Comparison of ENCODE assay signal across 16 cellular contexts in the genomic region with DNA sequence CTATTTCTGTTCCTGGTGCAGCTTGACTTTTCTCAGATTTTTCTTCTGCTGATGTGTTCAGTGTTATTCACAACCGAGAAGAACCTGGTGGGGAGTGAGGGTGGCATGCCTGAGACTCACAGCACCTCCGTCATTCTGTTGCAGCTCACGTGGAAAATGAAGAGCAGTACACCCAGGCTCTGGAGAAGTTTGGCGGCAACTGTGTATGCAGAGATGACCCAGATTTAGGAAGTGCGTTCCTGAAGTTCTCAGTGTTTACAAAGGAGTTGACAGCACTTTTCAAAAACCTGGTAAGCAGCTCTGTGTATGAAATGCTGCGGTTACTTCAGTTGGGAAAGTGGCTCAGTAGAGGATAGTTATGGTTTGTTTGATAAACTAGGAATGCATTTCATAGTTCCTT.
DNase-seq lines count a peak whose midpoint lies in the region; ATAC-seq and TF ChIP-seq lines count a peak whose summit lies in the region.
"Had no signal": no experiment of that assay in that cellular context is flagged by ENCODE, and none has a peak within 500 bp of the region (broad histone marks: within the 10 kb centered on the region; RNA-seq: fewer than 3 reads in every experiment).

No MANE protein-coding gene starts in this region.

- TF ChIP-seq CTCF in Calu3 (IDR thresholded peaks at IDR 0.05; ENCODE audit: unreplicated experiment): no peak

- no peaks in the 10 kb centered on the region for H3K27me3 Mint-ChIP-seq in Calu3 (ENCODE audit: unreplicated experiment)

- H3K4me3 ChIP-seq in rectal smooth muscle tissue (ENCODE audit: low read length) (peak overlapping the region; percentile 12), GM23248 (no peak overlapping the region)
- H3K4me3 ChIP-seq: MG63 had no signal

- 95 to 97% methylated on average over 6 of the region's 6 CpGs for WGBS in GM23248 (ENCODE audit: low coverage in 1 of 2, low lambda C conversion rate in 2 of 2, missing lambda C conversion rate in 2 of 2), 2 experiments

- CTCF ChIA-PET in Calu3 (lab: Charles Lee): no interaction called here

- H3K4me3 Mint-ChIP-seq in Calu3 (ENCODE audit: low read depth, unreplicated experiment): no peak overlapping the region
- H3K4me3 Mint-ChIP-seq: CD14-positive monocyte had no signal

- BruUV-seq in Calu3 (replicated peaks; lab: Mats Ljungman, UMichigan): no TSS peak

- peaks cover 4% of the 10 kb centered on the region; the same call in 1 of the 2 replicates for H4K20me1 ChIP-seq in GM23248 (ENCODE audit: insufficient read depth)

- peak overlapping the region; percentile 60 for H3K27ac ChIP-seq in caudate nucleus (ENCODE audit: low read depth, low read length)
- peak overlapping the region; percentile 77 for H3K27ac ChIP-seq in rectal smooth muscle tissue (ENCODE audit: low read depth, low read length)
- no peak overlapping the region for H3K27ac ChIP-seq in GM23248

- peaks cover 100% of the 10 kb centered on the region for H3K79me2 ChIP-seq in GM23248 (ENCODE audit: insufficient read depth)

- H3K36me3 ChIP-seq in rectal smooth muscle tissue (ENCODE audit: control insufficient read depth, insufficient read depth, low read length): no peaks in the 10 kb centered on the region
- H3K36me3 ChIP-seq in GM23248 (ENCODE audit: low read depth): peaks cover 30% of the 10 kb centered on the region

- H3K9ac ChIP-seq in rectal smooth muscle tissue (ENCODE audit: low read length): no peak overlapping the region
- H3K9ac ChIP-seq in GM23248: no peak overlapping the region

- intact Hi-C loops in Calu3 (cut with micrococcal nuclease; ENCODE audit: unreplicated experiment): no loop called here

- in situ Hi-C loops in GM23248 (cut with MboI): no loop called here

- H3K9me3 ChIP-seq in GM23248 (ENCODE audit: low read depth): no peaks in the 10 kb centered on the region
- H3K9me3 ChIP-seq: MG63 had no signal

- no peaks in the 10 kb centered on the region for H3K9me3 Mint-ChIP-seq in Calu3 (ENCODE audit: low read depth, unreplicated experiment)
- H3K9me3 Mint-ChIP-seq: CD14-positive monocyte had no signal

- peaks cover 50% of the 10 kb centered on the region for H3K4me1 ChIP-seq in rectal smooth muscle tissue (ENCODE audit: control insufficient read depth, insufficient read depth, low read length)
- H3K4me1 ChIP-seq in GM23248 (ENCODE audit: insufficient read depth): no peaks in the 10 kb centered on the region

- H2AFZ ChIP-seq in GM23248: no peak overlapping the region

- peaks cover 7% of the 10 kb centered on the region for H3K4me1 Mint-ChIP-seq in Calu3 (ENCODE audit: low read depth, unreplicated experiment)
- H3K4me1 Mint-ChIP-seq: CD14-positive monocyte had no signal

- H3K4me2 ChIP-seq in GM23248 (ENCODE audit: unreplicated experiment): no peak overlapping the region

- H3F3A ChIP-seq in GM23248 (ENCODE audit: insufficient read depth): peaks cover 17% of the 10 kb centered on the region

- H3K9me2 ChIP-seq in GM23248 (ENCODE audit: insufficient read depth): no peaks in the 10 kb centered on the region

- no peak for DNase-seq in Calu3
- peak in 33 of 61 donors; percentile 16 to 85 (median 46) for DNase-seq in caudate nucleus (lab: John Stamatoyannopoulos, UW)
- peak; percentile 37 for DNase-seq in inferior parietal cortex (ENCODE audit: extremely low spot score)
- DNase-seq in NK-92 treated with Interleukin-12 subunit alpha and Interleukin-12 subunit beta, amount 100 ng/mL, for 24 hours (lab: John Stamatoyannopoulos, UW): no peak
- DNase-seq in activated gamma-delta T cell treated with Interleukin-2 at 50 U/mL for 16 hours: no peak
- no peak for DNase-seq in GM23248
- DNase-seq: COR-L47, H7, MG63, NCI-H1105, NCI-H187, NCI-H446 treated with DMSO at 0.1 percent for 48 hours, NCI-H774 had no signal

- no peak for ATAC-seq in HG02642 (IDR thresholded peaks at IDR 0.05; ENCODE audit: poor library complexity, unreplicated experiment)

- H3K27me3 ChIP-seq in rectal smooth muscle tissue (ENCODE audit: control insufficient read depth, insufficient read depth, low read length) (no peaks in the 10 kb centered on the region), GM23248 (replicated peaks; ENCODE audit: insufficient read depth) (no peaks in the 10 kb centered on the region)
- H3K27me3 ChIP-seq: MG63 had no signal

- peak overlapping the region; percentile 0 for H3K27ac Mint-ChIP-seq in Calu3 (ENCODE audit: unreplicated experiment)
- H3K27ac Mint-ChIP-seq: CD14-positive monocyte had no signal

- peaks cover 28% of the 10 kb centered on the region for H3K36me3 Mint-ChIP-seq in Calu3 (ENCODE audit: insufficient read depth, unreplicated experiment)
- H3K36me3 Mint-ChIP-seq: CD14-positive monocyte had no signal

Comparison
In these comparisons a context has a peak if more than half of its experiments do, and no peak if none do; other contexts are left out.
1. DNase-seq: peak in caudate nucleus (33 of 61) and inferior parietal cortex (single experiment); none in Calu3 (single experiment), NK-92 treated with Interleukin-12 subunit alpha and Interleukin-12 subunit beta, amount 100 ng/mL, for 24 hours (single experiment), activated gamma-delta T cell treated with Interleukin-2 at 50 U/mL for 16 hours (single experiment) and GM23248 (single experiment).